Comparison of ENCODE assay signal across 1 cellular context in genomic region chr17:51064061-51064735, GRCh38.
TF ChIP-seq lines count a peak whose summit lies in the region.

No MANE protein-coding gene starts in this region.

TF ChIP-seq in GM23338, 12 proteins besides CTCF, POLR2A, EP300 and RAD21:
- TF ChIP-seq REST (IDR thresholded peaks at IDR 0.05; ENCODE audit: unreplicated experiment) (no peak), ZNF462 (CRISPR knock-in tag; IDR thresholded peaks at IDR 0.05) (no peak), ZNF331 (CRISPR knock-in tag; IDR thresholded peaks at IDR 0.05; ENCODE audit: low read depth) (no peak), EZH2 (IDR thresholded peaks at IDR 0.05; ENCODE audit: low read depth, unreplicated experiment) (no peak), NANOG (IDR thresholded peaks at IDR 0.05; ENCODE audit: borderline replicate concordance) (no peak), ZNF114 (CRISPR knock-in tag; IDR thresholded peaks at IDR 0.05) (no peak), CREB1 (CRISPR knock-in tag; IDR thresholded peaks at IDR 0.05; ENCODE audit: low read depth) (no peak), ETS1 (IDR thresholded peaks at IDR 0.05) (no peak), EZH2phosphoT487 (IDR thresholded peaks at IDR 0.05; ENCODE audit: unreplicated experiment) (no peak)
